In the genomic region with DNA sequence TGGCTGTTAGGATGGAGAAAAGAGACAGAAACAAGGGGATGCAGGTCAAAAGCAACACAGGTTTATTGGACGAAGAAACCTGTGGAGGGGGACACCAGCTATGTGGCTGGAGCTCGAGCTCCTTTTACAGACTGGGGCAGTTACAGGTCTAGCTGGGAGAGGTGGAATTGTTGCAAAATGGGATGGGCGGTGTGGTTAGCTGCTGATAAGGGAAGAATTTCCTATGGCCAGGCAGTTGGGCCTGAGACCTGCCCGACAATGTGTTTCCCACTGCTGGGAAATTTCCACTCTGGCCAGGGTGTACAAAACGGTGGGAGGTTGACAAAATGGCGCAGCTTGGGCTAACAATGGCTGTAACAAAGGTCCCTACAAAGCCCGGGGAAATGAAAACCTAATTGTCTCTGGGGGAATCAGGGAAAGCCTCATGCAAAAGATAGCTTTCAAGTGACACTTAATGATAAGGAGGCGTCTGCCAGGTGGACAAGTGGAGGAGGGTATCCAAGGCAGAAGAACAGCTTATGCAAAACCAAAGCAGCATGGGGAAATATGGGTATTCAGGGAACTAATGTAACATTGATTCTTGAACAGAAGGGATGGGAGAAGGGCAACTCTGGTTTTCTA, we compare ENCODE assay signal across 20 cellular contexts.
"Had no signal": no experiment of that assay in that cellular context is flagged by ENCODE, and none has a peak within 500 bp of the region (broad histone marks: within the 10 kb centered on the region; RNA-seq: fewer than 3 reads in every experiment).

No MANE protein-coding gene starts in this region.

- H3K27me3 Mint-ChIP-seq: activated CD8-positive, alpha-beta memory T cell treated with anti-CD3 and anti-CD28 coated beads, Interleukin-2, amount 10 ng/mL, durations not matched to agents 7 days and 5 days; activated naive CD4-positive, alpha-beta T cell treated with anti-CD3 and anti-CD28 coated beads, Interleukin-2, amount 10 ng/mL, durations not matched to agents 7 days and 5 days; natural killer cell treated with Interleukin-12 subunit alpha and Interleukin-12 subunit beta and Interleukin-15 and Interleukin-18, amount 100 ng/mL, for 72 hours had no signal

- H3K4me1 Mint-ChIP-seq: activated CD8-positive, alpha-beta memory T cell treated with anti-CD3 and anti-CD28 coated beads, Interleukin-2, amount 10 ng/mL, durations not matched to agents 7 days and 5 days; activated naive CD4-positive, alpha-beta T cell treated with anti-CD3 and anti-CD28 coated beads, Interleukin-2, amount 10 ng/mL, durations not matched to agents 7 days and 5 days had no signal

- H3K4me3 ChIP-seq: cardiac muscle cell, dorsolateral prefrontal cortex, transverse colon had no signal

- ATAC-seq: activated CD8-positive, alpha-beta memory T cell treated with anti-CD3 and anti-CD28 coated beads, Interleukin-2, amount 10 ng/mL, durations not matched to agents 7 days and 5 days; natural killer cell treated with Interleukin-12 subunit alpha and Interleukin-12 subunit beta and Interleukin-15 and Interleukin-18, amount 100 ng/mL, for 72 hours; right cardiac atrium had no signal

- DNase-seq: activated CD4-positive, alpha-beta T cell treated with anti-CD3 and anti-CD28 coated beads for 1 hour; activated CD4-positive, alpha-beta T cell treated with anti-CD3 and anti-CD28 coated beads, Interleukin-2, amount 50 U/mL, for 48 hours; activated CD8-positive, alpha-beta memory T cell treated with anti-CD3 and anti-CD28 coated beads, Interleukin-2, amount 10 ng/mL, durations not matched to agents 7 days and 5 days; activated naive CD4-positive, alpha-beta T cell treated with anti-CD3 and anti-CD28 coated beads, Interleukin-2, amount 10 ng/mL, durations not matched to agents 7 days and 5 days; activated T-cell treated with anti-CD3 and anti-CD28 coated beads, Interleukin-2, amount 50 U/mL, for 1 hour; dorsolateral prefrontal cortex; hippocampal formation; kidney glomerular epithelial cell; mesenchymal stem cell; occipital lobe; small intestine; stimulated activated CD4-positive, alpha-beta T cell treated with anti-CD3 and anti-CD28 coated beads, Interleukin-4, amount 100 ng/mL, for 4 hours; stimulated activated CD8-positive, alpha-beta memory T cell treated with anti-CD3 and anti-CD28 coated beads, Interleukin-4, amount 100 ng/mL, for 48 hours; stimulated activated naive CD4-positive, alpha-beta T cell treated with Interleukin-2 at 50 U/mL for 16 hours; transverse colon had no signal

- H3K27ac ChIP-seq: cardiac muscle cell, dorsolateral prefrontal cortex, transverse colon, VCaP had no signal

- H3K36me3 Mint-ChIP-seq: activated CD8-positive, alpha-beta memory T cell treated with anti-CD3 and anti-CD28 coated beads, Interleukin-2, amount 10 ng/mL, durations not matched to agents 7 days and 5 days; activated naive CD4-positive, alpha-beta T cell treated with anti-CD3 and anti-CD28 coated beads, Interleukin-2, amount 10 ng/mL, durations not matched to agents 7 days and 5 days; natural killer cell treated with Interleukin-12 subunit alpha and Interleukin-12 subunit beta and Interleukin-15 and Interleukin-18, amount 100 ng/mL, for 72 hours had no signal

- H3K9me3 Mint-ChIP-seq: activated naive CD4-positive, alpha-beta T cell treated with anti-CD3 and anti-CD28 coated beads, Interleukin-2, amount 10 ng/mL, durations not matched to agents 7 days and 5 days; activated T-helper 2 cell treated with anti-CD3 and anti-CD28 coated beads, Interferon-gamma antibody, Interleukin-2, Interleukin-4, amounts not matched to agents 10 μg/mL and 5 μg/mL and 100 μg/mL, durations not matched to agents 14 hours and 24 hours and 36 hours; natural killer cell treated with Interleukin-12 subunit alpha and Interleukin-12 subunit beta and Interleukin-15 and Interleukin-18, amount 100 ng/mL, for 72 hours had no signal

- H3K27me3 ChIP-seq: cardiac muscle cell, dorsolateral prefrontal cortex, transverse colon had no signal

- H3K9me3 ChIP-seq: transverse colon had no signal

- H3K27ac Mint-ChIP-seq: activated CD8-positive, alpha-beta memory T cell treated with anti-CD3 and anti-CD28 coated beads, Interleukin-2, amount 10 ng/mL, durations not matched to agents 7 days and 5 days; activated naive CD4-positive, alpha-beta T cell treated with anti-CD3 and anti-CD28 coated beads, Interleukin-2, amount 10 ng/mL, durations not matched to agents 7 days and 5 days; activated T-helper 2 cell treated with anti-CD3 and anti-CD28 coated beads, Interferon-gamma antibody, Interleukin-2, Interleukin-4, amounts not matched to agents 10 μg/mL and 5 μg/mL and 100 μg/mL, durations not matched to agents 14 hours and 24 hours and 36 hours; natural killer cell treated with Interleukin-12 subunit alpha and Interleukin-12 subunit beta and Interleukin-15 and Interleukin-18, amount 100 ng/mL, for 72 hours had no signal

- H3K4me3 Mint-ChIP-seq: activated CD8-positive, alpha-beta memory T cell treated with anti-CD3 and anti-CD28 coated beads, Interleukin-2, amount 10 ng/mL, durations not matched to agents 7 days and 5 days; activated naive CD4-positive, alpha-beta T cell treated with anti-CD3 and anti-CD28 coated beads, Interleukin-2, amount 10 ng/mL, durations not matched to agents 7 days and 5 days; natural killer cell treated with Interleukin-12 subunit alpha and Interleukin-12 subunit beta and Interleukin-15 and Interleukin-18, amount 100 ng/mL, for 72 hours had no signal

- H3K36me3 ChIP-seq: cardiac muscle cell, transverse colon had no signal

- H3K4me1 ChIP-seq: transverse colon had no signal
